Comparison of ENCODE assay signal across 32 cellular contexts in the genomic region with DNA sequence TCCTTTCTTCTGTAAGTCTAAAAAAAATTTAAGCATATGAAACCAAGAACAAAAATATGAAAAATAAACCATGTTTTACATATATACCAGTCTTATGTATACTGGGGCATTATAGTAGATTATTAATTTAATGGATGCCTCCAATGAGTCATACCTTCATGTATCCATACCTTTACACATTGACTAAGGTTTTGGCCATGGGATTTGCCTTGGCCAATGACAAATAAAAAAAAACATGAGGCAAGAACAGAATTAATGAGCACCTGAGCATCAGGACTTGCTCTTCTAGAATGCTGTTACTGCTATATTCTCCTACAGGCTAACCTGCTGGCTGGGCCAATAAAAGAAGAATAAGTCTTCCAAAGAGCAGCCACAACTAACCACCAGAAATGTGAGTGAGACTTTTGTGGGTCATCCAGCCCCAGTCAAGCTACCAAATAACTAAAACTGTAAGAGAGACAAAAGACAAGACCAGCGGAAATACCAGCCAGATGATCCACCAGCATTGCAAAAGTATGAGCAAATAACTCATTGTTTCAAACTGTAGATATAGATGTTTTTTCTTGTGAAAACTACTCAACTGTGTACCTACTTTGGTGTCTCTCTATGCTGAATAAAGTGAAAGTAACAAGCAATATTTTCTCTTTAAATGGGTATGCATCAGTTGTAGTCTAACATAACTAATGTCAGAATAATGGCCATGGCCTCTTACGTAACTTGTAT.
DNase-seq lines count a peak whose midpoint lies in the region; ATAC-seq, FAIRE-seq and TF ChIP-seq lines count a peak whose summit lies in the region.
"Had no signal": no experiment of that assay in that cellular context is flagged by ENCODE, and none has a peak within 500 bp of the region (broad histone marks: within the 10 kb centered on the region; RNA-seq: fewer than 3 reads in every experiment).

No MANE protein-coding gene starts in this region.

- H3K4me2 ChIP-seq in astrocyte (ENCODE audit: low read length): no peak overlapping the region
- H3K4me2 ChIP-seq: BLaER1, smooth muscle cell had no signal

- no peak overlapping the region for H3K27ac Mint-ChIP-seq in astrocyte (ENCODE audit: unreplicated experiment)
- H3K27ac Mint-ChIP-seq in natural killer cell treated with Interleukin-12 subunit alpha and Interleukin-12 subunit beta and Interleukin-15 and Interleukin-18, amount 100 ng/mL, for 72 hours: no peak overlapping the region
- H3K27ac Mint-ChIP-seq: activated B cell treated with CpG ODN at 0.5 μM for 24 hours; activated naive CD4-positive, alpha-beta T cell treated with anti-CD3 and anti-CD28 coated beads, Interleukin-2, amount 50 U/mL, for 24 hours; nephron progenitor cell had no signal

- DNase-seq in AG10803 (ENCODE audit: low read depth) (peak; percentile 57), HS-5 (ENCODE audit: low read depth) (peak; percentile 42), astrocyte (ENCODE audit: low read depth) (peak; percentile 10), foreskin keratinocyte (peak in 1 of 2 donors; percentile 71)
- no peak for DNase-seq in natural killer cell treated with Interleukin-12 subunit alpha and Interleukin-12 subunit beta and Interleukin-15 and Interleukin-18, amount 100 ng/mL, for 72 hours (ENCODE audit: low spot score)
- DNase-seq: activated B cell treated with CpG ODN at 0.5 μM for 24 hours; activated CD4-positive, alpha-beta T cell treated with anti-CD3 and anti-CD28 coated beads, Interleukin-2, amount 50 U/mL, for 48 hours; activated CD8-positive, alpha-beta memory T cell treated with anti-CD3 and anti-CD28 coated beads, Interleukin-2, amount 50 U/mL, for 4 hours; anterior cingulate cortex; DMS153; dorsolateral prefrontal cortex; GDM1; IMR-90; lower lobe of right lung; mucosa of descending colon; NCI-H1092; NCI-H187; NCI-H2171 treated with DMSO at 0.1 percent for 48 hours; NCI-H524; nephron progenitor cell; ovary; SIG-M5; stimulated activated CD4-positive, alpha-beta T cell treated with anti-CD3 and anti-CD28 coated beads, Interleukin-2, amount 100 ng/mL, for 24 hours had no signal

- H3K4me3 ChIP-seq in AG10803 (ENCODE audit: low read length): no peak overlapping the region
- no peak overlapping the region for H3K4me3 ChIP-seq in astrocyte (ENCODE audit: insufficient read depth, low read depth, low read length)
- H3K4me3 ChIP-seq: BLaER1, dorsolateral prefrontal cortex, lower lobe of right lung, mucosa of descending colon, ovary, smooth muscle cell, tibial nerve had no signal

- peaks cover 1% of the 10 kb centered on the region for H3K9me3 ChIP-seq in astrocyte (ENCODE audit: insufficient read depth, low read depth, low read length)
- H3K9me3 ChIP-seq: BLaER1, lower lobe of right lung, mucosa of descending colon, ovary, tibial nerve had no signal

- peak; percentile 14 for ATAC-seq in foreskin keratinocyte
- ATAC-seq in HG03175 (IDR thresholded peaks at IDR 0.05; ENCODE audit: unreplicated experiment): no peak
- ATAC-seq in natural killer cell treated with Interleukin-12 subunit alpha and Interleukin-12 subunit beta and Interleukin-15 and Interleukin-18, amount 100 ng/mL, for 72 hours: no peak
- no peak for ATAC-seq in GM18519 (IDR thresholded peaks at IDR 0.05; ENCODE audit: low FRiP score, unreplicated experiment)
- ATAC-seq in HG03139 (IDR thresholded peaks at IDR 0.05; ENCODE audit: unreplicated experiment): no peak
- ATAC-seq: lower lobe of right lung, mucosa of descending colon had no signal

- no peak for TF ChIP-seq CTCF in AG10803 (conservative IDR thresholded peaks at IDR 0.05; ENCODE audit: low read length)
- TF ChIP-seq CTCF in astrocyte (IDR thresholded peaks at IDR 0.05; ENCODE audit: insufficient read depth, low read depth, low read length): no peak
- no peak for TF ChIP-seq CTCF in foreskin keratinocyte (conservative IDR thresholded peaks at IDR 0.05)

- peaks cover 4% of the 10 kb centered on the region for H3K4me1 Mint-ChIP-seq in astrocyte (ENCODE audit: low read depth, unreplicated experiment)
- H3K4me1 Mint-ChIP-seq in natural killer cell treated with Interleukin-12 subunit alpha and Interleukin-12 subunit beta and Interleukin-15 and Interleukin-18, amount 100 ng/mL, for 72 hours (ENCODE audit: low read depth in 2 of 2): no peaks in the 10 kb centered on the region
- H3K4me1 Mint-ChIP-seq: activated B cell treated with CpG ODN at 0.5 μM for 24 hours; activated naive CD4-positive, alpha-beta T cell treated with anti-CD3 and anti-CD28 coated beads, Interleukin-2, amount 50 U/mL, for 24 hours; central memory CD8-positive, alpha-beta T cell; nephron progenitor cell had no signal

- H3K36me3 ChIP-seq in astrocyte (ENCODE audit: insufficient read depth, low read length): no peaks in the 10 kb centered on the region
- H3K36me3 ChIP-seq: BLaER1, lower lobe of right lung, ovary, tibial nerve had no signal

- H4K20me1 ChIP-seq in astrocyte (ENCODE audit: insufficient read depth, low read length): no peaks in the 10 kb centered on the region
- H4K20me1 ChIP-seq: BLaER1 had no signal

- no peaks in the 10 kb centered on the region for H3K9me3 Mint-ChIP-seq in astrocyte (ENCODE audit: unreplicated experiment)
- H3K9me3 Mint-ChIP-seq in natural killer cell treated with Interleukin-12 subunit alpha and Interleukin-12 subunit beta and Interleukin-15 and Interleukin-18, amount 100 ng/mL, for 72 hours: peaks cover 8% of the 10 kb centered on the region
- H3K9me3 Mint-ChIP-seq: activated B cell treated with CpG ODN at 0.5 μM for 24 hours; central memory CD8-positive, alpha-beta T cell; nephron progenitor cell had no signal

- H3K79me2 ChIP-seq in astrocyte (ENCODE audit: insufficient read depth, low read length): no peaks in the 10 kb centered on the region

- no peak for FAIRE-seq in astrocyte (lab: Jason Lieb, UNC)
- FAIRE-seq: GM18507 had no signal

- H3K27ac ChIP-seq in astrocyte (ENCODE audit: low read depth, low read length) (no peak overlapping the region), foreskin keratinocyte (no peak overlapping the region)
- H3K27ac ChIP-seq: BLaER1, dorsolateral prefrontal cortex, lower lobe of right lung, ovary, tibial nerve had no signal

- H3K9ac ChIP-seq in astrocyte (ENCODE audit: low read length): no peak overlapping the region
- H3K9ac ChIP-seq: BLaER1 had no signal

- H3K27me3 Mint-ChIP-seq in astrocyte (ENCODE audit: low read depth, unreplicated experiment): no peaks in the 10 kb centered on the region
- H3K27me3 Mint-ChIP-seq in natural killer cell treated with Interleukin-12 subunit alpha and Interleukin-12 subunit beta and Interleukin-15 and Interleukin-18, amount 100 ng/mL, for 72 hours: no peaks in the 10 kb centered on the region
- H3K27me3 Mint-ChIP-seq: activated B cell treated with CpG ODN at 0.5 μM for 24 hours; activated naive CD4-positive, alpha-beta T cell treated with anti-CD3 and anti-CD28 coated beads, Interleukin-2, amount 50 U/mL, for 24 hours; central memory CD8-positive, alpha-beta T cell had no signal

- no peaks in the 10 kb centered on the region for H3K4me1 ChIP-seq in astrocyte (ENCODE audit: insufficient read depth, low read length)
- no peaks in the 10 kb centered on the region for H3K4me1 ChIP-seq in foreskin keratinocyte
- H3K4me1 ChIP-seq: BLaER1, lower lobe of right lung, tibial nerve had no signal

- no peaks in the 10 kb centered on the region for H3K36me3 Mint-ChIP-seq in astrocyte (ENCODE audit: low read depth, unreplicated experiment)
- peaks cover 4% of the 10 kb centered on the region for H3K36me3 Mint-ChIP-seq in natural killer cell treated with Interleukin-12 subunit alpha and Interleukin-12 subunit beta and Interleukin-15 and Interleukin-18, amount 100 ng/mL, for 72 hours
- H3K36me3 Mint-ChIP-seq: activated naive CD4-positive, alpha-beta T cell treated with anti-CD3 and anti-CD28 coated beads, Interleukin-2, amount 50 U/mL, for 24 hours had no signal

- no peak overlapping the region for H2AFZ ChIP-seq in astrocyte (ENCODE audit: low read depth, low read length)

- no peaks in the 10 kb centered on the region for H3K27me3 ChIP-seq in astrocyte (ENCODE audit: insufficient read depth, low read length)
- no peaks in the 10 kb centered on the region for H3K27me3 ChIP-seq in foreskin keratinocyte
- H3K27me3 ChIP-seq: BLaER1, dorsolateral prefrontal cortex, ovary, tibial nerve had no signal

- H3K4me3 Mint-ChIP-seq in astrocyte (ENCODE audit: unreplicated experiment): no peak overlapping the region
- no peak overlapping the region for H3K4me3 Mint-ChIP-seq in natural killer cell treated with Interleukin-12 subunit alpha and Interleukin-12 subunit beta and Interleukin-15 and Interleukin-18, amount 100 ng/mL, for 72 hours
- H3K4me3 Mint-ChIP-seq: activated B cell treated with CpG ODN at 0.5 μM for 24 hours; activated naive CD4-positive, alpha-beta T cell treated with anti-CD3 and anti-CD28 coated beads, Interleukin-2, amount 50 U/mL, for 24 hours; central memory CD8-positive, alpha-beta T cell; nephron progenitor cell had no signal
